38 cellular contexts compared by ENCODE assay signal in the genomic region with DNA sequence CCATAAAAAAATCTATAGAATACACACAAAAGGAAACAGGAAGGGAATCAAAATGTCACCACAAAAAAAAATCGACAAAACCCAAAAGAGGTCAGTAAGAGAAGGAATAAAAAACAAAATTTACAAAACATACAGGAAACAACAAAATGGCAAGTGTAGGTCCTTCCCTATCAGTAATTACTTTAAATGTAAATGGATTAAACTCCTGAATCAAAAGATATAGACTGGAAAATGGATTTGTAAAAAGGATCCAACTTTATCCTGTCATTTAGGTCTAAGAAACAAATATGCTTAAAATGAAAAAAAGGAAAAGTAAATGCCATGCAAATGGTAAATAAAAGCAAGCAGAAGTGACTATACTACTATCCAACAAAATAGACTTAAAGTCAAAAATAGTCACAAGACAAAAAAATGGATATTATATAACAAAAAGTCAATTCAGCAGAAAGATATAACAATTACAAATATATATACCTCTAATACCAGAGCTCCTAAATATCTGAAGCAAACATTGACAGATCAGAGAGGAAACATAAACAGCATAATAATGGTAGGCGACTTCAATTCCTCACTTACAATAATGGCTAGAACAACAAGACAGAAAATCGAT. TPM values are rescaled to one million over a fixed set of nuclear protein-coding genes. Genes with fewer than 3 reads are reported as not detected.
"Had no signal": no experiment of that assay in that cellular context is flagged by ENCODE, and none has a peak within 500 bp of the region (broad histone marks: within the 10 kb centered on the region; RNA-seq: fewer than 3 reads in every experiment).

No MANE protein-coding gene starts in this region.

- H3K27me3 ChIP-seq: MG63 had no signal

- DNase-seq: Karpas-422, Kasumi-1, MG63, MM.1S, MV-4-11, NCI-H1048, NCI-H1092, NCI-H1092 treated with DMSO at 0.1 percent for 48 hours, NCI-H1105, NCI-H1105 treated with DMSO at 0.1 percent for 48 hours, NCI-H1417, NCI-H1417 treated with DMSO at 0.1 percent for 48 hours, NCI-H1436, NCI-H1436 treated with DMSO at 0.1 percent for 48 hours, NCI-H146, NCI-H1694, NCI-H1694 treated with DMSO at 0.1 percent for 48 hours, NCI-H187, NCI-H187 treated with DMSO at 0.1 percent for 48 hours, NCI-H1930, NCI-H2029, NCI-H2029 treated with DMSO at 0.1 percent for 48 hours, NCI-H2081, NCI-H2081 treated with DMSO at 0.1 percent for 48 hours, NCI-H2107, NCI-H2171, NCI-H2171 treated with DMSO at 0.1 percent for 48 hours, NCI-H2227 treated with DMSO at 0.1 percent for 48 hours, NCI-H226, NCI-H345, NCI-H446, NCI-H446 treated with DMSO at 0.1 percent for 48 hours, NCI-H510A, NCI-H510A treated with DMSO at 0.1 percent for 48 hours, NCI-H524 had no signal

- H3K9me3 ChIP-seq: MG63 had no signal

- H3K4me3 ChIP-seq: MG63 had no signal

- H3K36me3 ChIP-seq: MG63 had no signal

RNA-seq across cellular contexts. Expression of a gene that starts 2.0 kb away (rescaled TPM):
- total RNA-seq: LHCN-M2, MCF 10A, NCI-H460 had no signal
